ENCODE assay signal across 8 cellular contexts in genomic region chr2:230865766-230866703, GRCh38. TPM values are rescaled to one million over a fixed set of nuclear protein-coding genes. Genes with fewer than 3 reads are reported as not detected.
A peak's percentile ranks its signal among the peaks of the same experiment; 100 is the strongest.
DNase-seq lines count a peak whose midpoint lies in the region; ATAC-seq lines count a peak whose summit lies in the region.

No MANE protein-coding gene starts in this region.

- DNase-seq in CD4-positive, alpha-beta memory T cell, result peak in 3 of 5 donors; percentile 19 to 52 (median 32)
- peak; percentile 67 for DNase-seq in HuH-7.5 (ENCODE audit: low spot score)
- DNase-seq in adipocyte (ENCODE audit: low read depth), result peak; percentile 52

- peaks cover 0 to 1% (median 0%) of the 10 kb centered on the region in 8 donors for H3K9me3 Mint-ChIP-seq in CD4-positive, alpha-beta memory T cell

- POLR2A ChIA-PET in CD4-positive, alpha-beta memory T cell (lab: Charles Lee; ENCODE audit: partially characterized antibody), result interaction anchor here (1.3 to 2.4 kb wide), 4 partner anchors 10 to 85 kb away, joined by 4 to 12 read pairs (median 6); partner anchors contain the start of gene GPR55

- no peaks in the 10 kb centered on the region for H3K9me3 ChIP-seq in CD4-positive, alpha-beta memory T cell (ENCODE audit: control insufficient read depth in 1 of 2, low read length in 2 of 2)
- H3K9me3 ChIP-seq in adipocyte (ENCODE audit: control insufficient read depth, low read length), result no peaks in the 10 kb centered on the region

- H3K4me1 Mint-ChIP-seq in CD4-positive, alpha-beta memory T cell, result peaks cover 19 to 63% (median 41%) of the 10 kb centered on the region in 4 donors

- no peaks in the 10 kb centered on the region for H3K27me3 ChIP-seq in CD4-positive, alpha-beta memory T cell (ENCODE audit: insufficient read depth, low read length)
- H3K27me3 ChIP-seq in adipocyte (replicated peaks; ENCODE audit: control insufficient read depth, insufficient read depth, low read length), result peaks cover 41% of the 10 kb centered on the region

- no peaks in the 10 kb centered on the region for H3K36me3 ChIP-seq in CD4-positive, alpha-beta memory T cell (ENCODE audit: insufficient read depth, low read length)
- H3K36me3 ChIP-seq in adipocyte (ENCODE audit: control insufficient read depth, insufficient read depth, low read length, severe bottlenecking), result no peaks in the 10 kb centered on the region

- intact Hi-C loops in CD4-positive, alpha-beta memory T cell (cut with micrococcal nuclease), result loop anchor here (1.0 to 10.0 kb wide), 4 partner anchors 17 to 109 kb away; no protein-coding TSS in a partner anchor

- peak overlapping the region; percentile 79 to 93 (median 86) for H3K4me3 Mint-ChIP-seq in CD4-positive, alpha-beta memory T cell

- H3K4me1 ChIP-seq in CD4-positive, alpha-beta memory T cell (ENCODE audit: insufficient read depth, low read length), result peaks cover 39% of the 10 kb centered on the region
- H3K4me1 ChIP-seq in adipocyte (ENCODE audit: control insufficient read depth, insufficient read depth, low read length), result no peaks in the 10 kb centered on the region

- H3K27ac Mint-ChIP-seq in CD4-positive, alpha-beta memory T cell, result peak overlapping the region; percentile 61 to 91 (median 88)

- peak overlapping the region in 1 of 2 donors; percentile 70 for H3K4me3 ChIP-seq in CD4-positive, alpha-beta memory T cell (ENCODE audit: low read length in 2 of 2)
- H3K4me3 ChIP-seq in adipocyte (ENCODE audit: low read length) (peak overlapping the region; percentile 83), iPS-11a (ENCODE audit: low read depth, low read length) (peak overlapping the region; percentile 86), skin epidermis (peak overlapping the region; percentile 47 to 67 (median 53))

- peak overlapping the region; percentile 45 for H3K27ac ChIP-seq in CD4-positive, alpha-beta memory T cell (ENCODE audit: low read depth, low read length)
- peak overlapping the region in 7 of 21 experiments; percentile 12 to 79 (median 48) for H3K27ac ChIP-seq in skin epidermis

- H3K9ac ChIP-seq in adipocyte (ENCODE audit: low read length), result no peak overlapping the region

- H3K36me3 Mint-ChIP-seq in CD4-positive, alpha-beta memory T cell, result peaks cover 0 to 4% of the 10 kb centered on the region in 2 donors

- CTCF ChIA-PET in CD4-positive, alpha-beta memory T cell (lab: Charles Lee; ENCODE audit: partially characterized antibody), result interaction anchor here (0.6 to 2.8 kb wide), 9 partner anchors 10 to 116 kb away, joined by 3 to 10 read pairs (median 5); no protein-coding TSS in a partner anchor

- ATAC-seq in HG03571 (IDR thresholded peaks at IDR 0.05; ENCODE audit: unreplicated experiment) (no peak), GM19351 (IDR thresholded peaks at IDR 0.05; ENCODE audit: unreplicated experiment) (no peak), HG02588 (IDR thresholded peaks at IDR 0.05; ENCODE audit: unreplicated experiment) (no peak)

- peaks cover 0 to 1% of the 10 kb centered on the region in 2 donors for H3K27me3 Mint-ChIP-seq in CD4-positive, alpha-beta memory T cell

RNA-seq across cellular contexts. Expression of gene ITM2C, which starts 1.3 kb away (rescaled TPM):
- total RNA-seq in CD4-positive, alpha-beta memory T cell, result 10 to 100 TPM; 24.1 to 24.3 TPM
- 10 to 100 TPM; 32.5 to 40.8 TPM for polyA plus RNA-seq in CD4-positive, alpha-beta memory T cell

RNA-seq across cellular contexts. Expression of gene GPR55, which starts 59.0 kb away (rescaled TPM):
- total RNA-seq in CD4-positive, alpha-beta memory T cell, result 1 to 10 TPM; 8.1 to 8.3 TPM
- polyA plus RNA-seq in CD4-positive, alpha-beta memory T cell, result 1 to 10 TPM in 1 of 2 donors, not detected in 1; 2.4 TPM
